11 cellular contexts compared by ENCODE assay signal in genomic region chr19:7004313-7004931, GRCh38. TPM values are rescaled to one million over a fixed set of nuclear protein-coding genes. Genes with fewer than 3 reads are reported as not detected.
DNase-seq lines count a peak whose midpoint lies in the region; ATAC-seq, FAIRE-seq and TF ChIP-seq lines count a peak whose summit lies in the region.
"Had no signal": no experiment of that assay in that cellular context is flagged by ENCODE, and none has a peak within 500 bp of the region (broad histone marks: within the 10 kb centered on the region; RNA-seq: fewer than 3 reads in every experiment).

No MANE protein-coding gene starts in this region.

- H3K9me3 ChIP-seq in left ventricle myocardium inferior (replicated peaks), result no peaks in the 10 kb centered on the region
- no peaks in the 10 kb centered on the region for H3K9me3 ChIP-seq in right cardiac atrium (ENCODE audit: control insufficient read depth, low read length)

- TF ChIP-seq CTCF in left ventricle myocardium inferior (IDR thresholded peaks at IDR 0.05; ENCODE audit: borderline replicate concordance), result peak; percentile 86
- TF ChIP-seq CTCF in fibroblast of villous mesenchyme (IDR thresholded peaks at IDR 0.05; ENCODE audit: insufficient read depth, low read depth, low read length), result peak; percentile 78

- H3K27ac ChIP-seq in left ventricle myocardium inferior (replicated peaks), result no peak overlapping the region
- H3K27ac ChIP-seq in right cardiac atrium (ENCODE audit: low read length), result no peak overlapping the region
- H3K27ac ChIP-seq: KMS-11 had no signal

- ATAC-seq in right cardiac atrium, result no peak
- ATAC-seq in GM21528 (IDR thresholded peaks at IDR 0.05; ENCODE audit: low FRiP score, unreplicated experiment), result no peak

- H3K4me1 ChIP-seq in left ventricle myocardium inferior (no peaks in the 10 kb centered on the region), right cardiac atrium (ENCODE audit: control insufficient read depth, insufficient read depth, low read length) (no peaks in the 10 kb centered on the region)

- H3K36me3 ChIP-seq in left ventricle myocardium inferior, result no peaks in the 10 kb centered on the region

- intact Hi-C loops in left ventricle myocardium inferior (cut with micrococcal nuclease) (no loop called here), right cardiac atrium (cut with DNase I) (no loop called here), cardiac septum (cut with DNase I) (no loop called here)

- WGBS in right cardiac atrium, result 54% methylated on average over 18 of the region's 18 CpGs

- no peak overlapping the region for H3K4me3 ChIP-seq in left ventricle myocardium inferior
- no peak overlapping the region for H3K4me3 ChIP-seq in right cardiac atrium (ENCODE audit: low read length)
- no peak overlapping the region for H3K4me3 ChIP-seq in fibroblast of villous mesenchyme (ENCODE audit: low read depth, low read length)

- no peak for FAIRE-seq in urothelium cell line (lab: Jason Lieb, UNC)

- H3K27me3 ChIP-seq in left ventricle myocardium inferior (ENCODE audit: low read depth) (peaks cover 51% of the 10 kb centered on the region), right cardiac atrium (ENCODE audit: control insufficient read depth, insufficient read depth) (no peaks in the 10 kb centered on the region)

- DNase-seq in left ventricle myocardium inferior, result no peak
- DNase-seq in right cardiac atrium, result no peak
- DNase-seq in NCI-H748 treated with DMSO at 0.1 percent for 48 hours (lab: John Stamatoyannopoulos, UW), result peak; percentile 7
- DNase-seq in fibroblast of villous mesenchyme (ENCODE audit: low read depth), result peak; percentile 36
- peak; percentile 38 for DNase-seq in urothelium cell line (ENCODE audit: low spot score)
- DNase-seq in DMS79 treated with DMSO at 0.1 percent for 48 hours (lab: John Stamatoyannopoulos, UW), result no peak
- no peak for DNase-seq in cardiac septum (ENCODE audit: low spot score)
- DNase-seq: activated gamma-delta T cell treated with Interleukin-2 at 50 U/mL for 16 hours had no signal

RNA-seq across cellular contexts. Expression of gene MBD3L2B, which starts 16.8 kb away (rescaled TPM):
- total RNA-seq in left ventricle myocardium inferior (not detected), right cardiac atrium (not detected), fibroblast of villous mesenchyme (not detected in 2 replicates), cardiac septum (not detected)
- polyA plus RNA-seq in right cardiac atrium, result not detected

RNA-seq across cellular contexts. Expression of gene MBD3L5, which starts 26.0 kb away (rescaled TPM):
- total RNA-seq in left ventricle myocardium inferior, result not detected
- total RNA-seq in right cardiac atrium, result not detected
- not detected for polyA plus RNA-seq in right cardiac atrium
- not detected in 2 replicates for total RNA-seq in fibroblast of villous mesenchyme
- not detected for total RNA-seq in cardiac septum

RNA-seq across cellular contexts. Expression of gene MBD3L4, which starts 35.6 kb away (rescaled TPM):
- total RNA-seq in left ventricle myocardium inferior (not detected), right cardiac atrium (not detected), fibroblast of villous mesenchyme (not detected in 2 replicates), cardiac septum (not detected)
- not detected for polyA plus RNA-seq in right cardiac atrium
- polyA plus RNA-seq: thymus had no signal

RNA-seq across cellular contexts. Expression of gene MBD3L2, which starts 44.7 kb away (rescaled TPM):
- total RNA-seq in left ventricle myocardium inferior (not detected), right cardiac atrium (not detected), fibroblast of villous mesenchyme (not detected in 2 replicates), cardiac septum (not detected)
- polyA plus RNA-seq in right cardiac atrium, result not detected

RNA-seq across cellular contexts. Expression of gene MBD3L3, which starts 54.1 kb away (rescaled TPM):
- total RNA-seq in left ventricle myocardium inferior, result not detected
- total RNA-seq in right cardiac atrium, result not detected
- polyA plus RNA-seq in right cardiac atrium, result not detected
- total RNA-seq in fibroblast of villous mesenchyme, result not detected in 2 replicates
- not detected for total RNA-seq in cardiac septum

Comparison
In these comparisons a context has a peak if more than half of its experiments do, and no peak if none do; other contexts are left out.
1. DNase-seq: peak in NCI-H748 treated with DMSO at 0.1 percent for 48 hours (single experiment), fibroblast of villous mesenchyme (single experiment) and urothelium cell line (single experiment); none in left ventricle myocardium inferior (single experiment), right cardiac atrium (0 of 3), DMS79 treated with DMSO at 0.1 percent for 48 hours (single experiment) and cardiac septum (single experiment).